26 cellular contexts compared by ENCODE assay signal in the genomic region with DNA sequence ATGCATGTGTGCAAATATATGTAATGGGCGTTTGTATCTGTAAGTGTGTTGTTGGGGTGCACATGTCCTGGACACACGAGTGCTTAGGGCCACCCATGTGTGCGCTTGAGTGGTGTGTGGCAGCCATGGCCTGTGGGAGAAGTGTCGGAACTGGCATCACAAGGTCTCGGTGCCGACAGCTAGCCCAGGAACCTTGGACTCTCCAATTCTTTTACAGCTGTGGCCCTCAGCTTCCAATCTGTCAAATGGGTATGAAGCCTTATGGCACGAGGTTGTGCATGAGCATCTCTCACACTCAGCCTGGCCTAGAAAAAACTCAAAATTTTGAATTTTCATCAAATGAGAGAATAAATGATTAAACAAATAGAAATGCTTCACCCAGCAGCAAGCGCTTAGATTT. TPM values are rescaled to one million over a fixed set of nuclear protein-coding genes. Genes with fewer than 3 reads are reported as not detected.
DNase-seq lines count a peak whose midpoint lies in the region; ATAC-seq, FAIRE-seq and TF ChIP-seq lines count a peak whose summit lies in the region.
"Had no signal": no experiment of that assay in that cellular context is flagged by ENCODE, and none has a peak within 500 bp of the region (broad histone marks: within the 10 kb centered on the region; RNA-seq: fewer than 3 reads in every experiment).

No MANE protein-coding gene starts in this region.

- peaks cover 10% of the 10 kb centered on the region for H3K27me3 Mint-ChIP-seq in type B pancreatic cell

- no peaks in the 10 kb centered on the region for H3K9me3 ChIP-seq in OCI-LY3 (ENCODE audit: insufficient read depth, low read length)
- no peaks in the 10 kb centered on the region for H3K9me3 ChIP-seq in HepG2 (ENCODE audit: low read length)
- H3K9me3 ChIP-seq: neutrophil, SJCRH30, testis had no signal

- H3K4me1 Mint-ChIP-seq in type B pancreatic cell (ENCODE audit: unreplicated experiment): peaks cover 19% of the 10 kb centered on the region
- H3K4me1 Mint-ChIP-seq: CD4-positive, CD25-positive, alpha-beta regulatory T cell had no signal

- H3K4me2 ChIP-seq in OCI-LY3 (ENCODE audit: low read length): peak overlapping the region; percentile 49
- H3K4me2 ChIP-seq in HepG2 (ENCODE audit: low read depth, low read length): no peak overlapping the region

- no peaks in the 10 kb centered on the region for H3K36me3 Mint-ChIP-seq in type B pancreatic cell
- H3K36me3 Mint-ChIP-seq: stimulated activated effector memory CD8-positive, alpha-beta T cell treated with anti-CD3 and anti-CD28 coated beads, Interleukin-12 subunit alpha, Interleukin-12 subunit beta, amount 100 ng/mL, for 72 hours; T-cell had no signal

- TF ChIP-seq RAD21 in HepG2 (CRISPR knock-in tag; IDR thresholded peaks at IDR 0.05): no peak

- H3K27ac ChIP-seq in OCI-LY3 (ENCODE audit: low read length) (no peak overlapping the region), HepG2 (ENCODE audit: extremely low read length, insufficient read depth, low read length) (no peak overlapping the region)
- H3K27ac ChIP-seq: neutrophil, psoas muscle, SJCRH30, testis had no signal

- TF ChIP-seq CTCF in OCI-LY3 (IDR thresholded peaks at IDR 0.05; ENCODE audit: low read depth, low read length) (no peak), HepG2 (CRISPR knock-in tag; IDR thresholded peaks at IDR 0.05) (no peak), type B pancreatic cell (conservative IDR thresholded peaks at IDR 0.05) (no peak)

- intact Hi-C loops in HepG2 (cut with micrococcal nuclease; ENCODE audit: unreplicated experiment): no loop called here

- no peak overlapping the region for H3K27ac Mint-ChIP-seq in type B pancreatic cell
- H3K27ac Mint-ChIP-seq: CD4-positive, CD25-positive, alpha-beta regulatory T cell; stimulated activated effector memory CD8-positive, alpha-beta T cell treated with anti-CD3 and anti-CD28 coated beads, Interleukin-12 subunit alpha, Interleukin-12 subunit beta, amount 100 ng/mL, for 72 hours; T-cell had no signal

- no peaks in the 10 kb centered on the region for H3K9me3 Mint-ChIP-seq in type B pancreatic cell

- 46% methylated on average over 8 of the region's 8 CpGs for WGBS in HepG2 (ENCODE audit: low lambda C conversion rate)

- H3K4me3 Mint-ChIP-seq in type B pancreatic cell: peak overlapping the region; percentile 82
- H3K4me3 Mint-ChIP-seq: CD4-positive, CD25-positive, alpha-beta regulatory T cell; stimulated activated effector memory CD8-positive, alpha-beta T cell treated with anti-CD3 and anti-CD28 coated beads, Interleukin-12 subunit alpha, Interleukin-12 subunit beta, amount 100 ng/mL, for 72 hours; T-cell had no signal

- H3K79me2 ChIP-seq in OCI-LY3 (ENCODE audit: low read length): no peaks in the 10 kb centered on the region
- no peaks in the 10 kb centered on the region for H3K79me2 ChIP-seq in HepG2 (ENCODE audit: insufficient read depth, low read length)

- CTCF ChIA-PET in HepG2 (lab: Yijun Ruan, JAX; ENCODE audit: low intra/inter-chr PET ratio, low total read pairs): no interaction called here

- DNase-seq in ecto neural progenitor cell (ENCODE audit: low spot score) (peak; percentile 38), HepG2 (ENCODE audit: low spot score) (no peak), type B pancreatic cell (ENCODE audit: extremely low spot score, unreplicated experiment) (no peak), T-helper 9 cell (no peak), 8988T (no peak), NK-92 (lab: John Stamatoyannopoulos, UW; ENCODE audit: unreplicated experiment) (no peak)
- DNase-seq: activated naive CD4-positive, alpha-beta T cell treated with anti-CD3 and anti-CD28 coated beads, Interleukin-2, amount 50 U/mL, for 16 hours; activated T-cell treated with anti-CD3 and anti-CD28 coated beads, Interleukin-2, amount 50 U/mL, for 48 hours; CD4-positive, CD25-positive, alpha-beta regulatory T cell; NCI-H187 treated with DMSO at 0.1 percent for 48 hours; SJCRH30; stimulated activated CD4-positive, alpha-beta T cell treated with anti-CD3 and anti-CD28 coated beads, Interleukin-2, amount 100 ng/mL, for 24 hours had no signal

- H3K27me3 ChIP-seq in OCI-LY3 (ENCODE audit: low read depth, low read length): no peaks in the 10 kb centered on the region
- H3K27me3 ChIP-seq in HepG2 (ENCODE audit: control insufficient read depth in 1 of 2, insufficient read depth in 2 of 2, low read length in 2 of 2): peaks cover 4 to 62% of the 10 kb centered on the region in 2 experiments; a peak in 4 of 5 replicates
- H3K27me3 ChIP-seq: testis had no signal

- H3K4me1 ChIP-seq in OCI-LY3 (ENCODE audit: low read length) (no peaks in the 10 kb centered on the region), HepG2 (ENCODE audit: insufficient read depth, low read length) (no peaks in the 10 kb centered on the region)
- H3K4me1 ChIP-seq: psoas muscle, SJCRH30 had no signal

- no peaks in the 10 kb centered on the region for H3K36me3 ChIP-seq in OCI-LY3 (replicated peaks; ENCODE audit: low read depth, low read length)
- no peaks in the 10 kb centered on the region for H3K36me3 ChIP-seq in HepG2 (replicated peaks in 1 of 2; ENCODE audit: control insufficient read depth in 1 of 2, insufficient read depth in 2 of 2, low read length in 2 of 2)
- H3K36me3 ChIP-seq: neutrophil, SJCRH30 had no signal

- H2AFZ ChIP-seq in OCI-LY3 (ENCODE audit: low read depth, low read length) (no peak overlapping the region), HepG2 (ENCODE audit: low read length) (no peak overlapping the region)

- H4K20me1 ChIP-seq in OCI-LY3 (ENCODE audit: insufficient read depth, low read length): no peaks in the 10 kb centered on the region
- H4K20me1 ChIP-seq in HepG2 (ENCODE audit: insufficient read depth, low read length): no peaks in the 10 kb centered on the region

- TF ChIP-seq POLR2A in HepG2 (IDR thresholded peaks at IDR 0.05; ENCODE audit: insufficient read depth in 1 of 2, low read depth in 2 of 2, low read length in 2 of 2): no peak

- BruUV-seq in HepG2 (replicated peaks; lab: Mats Ljungman, UMichigan): no TSS peak

- POLR2A ChIA-PET in HepG2 (lab: Yijun Ruan, JAX): no interaction called here

- no peak for TF ChIP-seq EP300 in HepG2 (IDR thresholded peaks at IDR 0.05; ENCODE audit: low read depth in 2 of 2, low read length in 2 of 2)
- TF ChIP-seq EP300 in HepG2 (CRISPR knock-in tag; IDR thresholded peaks at IDR 0.05; ENCODE audit: borderline replicate concordance): no peak

- in situ Hi-C loops in HepG2 (cut with HindIII; ENCODE audit: extremely low pct_ligation_motif_present, low pct_unique_long_range_greater_than_20kb): no loop called here

- H3K9ac ChIP-seq in OCI-LY3 (ENCODE audit: low read length) (no peak overlapping the region), HepG2 (ENCODE audit: insufficient read depth, low read depth, low read length) (no peak overlapping the region)

- FAIRE-seq in HepG2 (lab: Jason Lieb, UNC): no peak
- FAIRE-seq: endometrium, GM18507, TTC549 had no signal

- H3K4me3 ChIP-seq in OCI-LY3 (ENCODE audit: low read length) (peak overlapping the region; percentile 31; the same call in 1 of the 2 replicates), HepG2 (replicated peaks in 1 of 3; ENCODE audit: insufficient read depth in 1 of 3, low read depth in 2 of 3, low read length in 3 of 3) (no peak overlapping the region)
- H3K4me3 ChIP-seq: SJCRH30, testis had no signal

- no peak for ATAC-seq in HepG2
- ATAC-seq: HCT116, psoas muscle had no signal

RNA-seq across cellular contexts. Expression of gene SPDEF, which starts 42.0 kb away (rescaled TPM):
- not detected in 2 replicates for total RNA-seq in HepG2 (2016; rRNA removed; fragmentation: Illumina TruSeq; extraction: Trizol)
- not detected in 2 replicates for total RNA-seq in HepG2 (2016; cell fraction: cytosol; rRNA removed; fragmentation: Illumina TruSeq; extraction: Trizol; ENCODE audit: low read depth)
- not detected in 2 replicates for total RNA-seq in HepG2 (2016; cell fraction: insoluble cytoplasmic fraction; rRNA removed; fragmentation: Illumina TruSeq; extraction: Trizol)
- total RNA-seq in HepG2 (2016; cell fraction: membrane; rRNA removed; fragmentation: Illumina TruSeq; extraction: Trizol): not detected in 2 replicates
- not detected in 2 replicates for total RNA-seq in HepG2 (2016; cell fraction: nucleus; rRNA removed; fragmentation: Illumina TruSeq; extraction: Trizol)
- 0.03 TPM in 1 of 2 replicates, not detected in the other for polyA plus RNA-seq in HepG2 (2011; rRNA removed)
- polyA plus RNA-seq in HepG2 (2011; cell fraction: cytosol; rRNA removed): not detected in 2 replicates
- polyA plus RNA-seq in HepG2 (2011; cell fraction: nucleus; rRNA removed): 0.07 and 0.08 TPM in 2 replicates
- not detected in 2 replicates for polyA plus RNA-seq in HepG2 (2012)
- not detected in 2 replicates for polyA plus RNA-seq in HepG2 (2016; cell fraction: cytosol; fragmentation: Illumina TruSeq; extraction: Trizol; ENCODE audit: low read depth)
- polyA plus RNA-seq in HepG2 (2016; cell fraction: insoluble cytoplasmic fraction; fragmentation: Illumina TruSeq; extraction: Trizol; ENCODE audit: low read depth): not detected in 2 replicates
- not detected in 2 replicates for polyA plus RNA-seq in HepG2 (2016; cell fraction: membrane; fragmentation: Illumina TruSeq; extraction: Trizol; ENCODE audit: low read depth)
- polyA plus RNA-seq in HepG2 (2016; cell fraction: nucleus; fragmentation: Illumina TruSeq; extraction: Trizol; ENCODE audit: insufficient read depth, low read depth): not detected in 2 replicates
- not detected in 2 replicates for polyA minus RNA-seq in HepG2 (2011; rRNA and poly(A)+ RNA removed; ENCODE audit: low replicate concordance)
- polyA minus RNA-seq in HepG2 (2011; cell fraction: cytosol; rRNA and poly(A)+ RNA removed): not detected in 2 replicates
- polyA minus RNA-seq in HepG2 (2011; cell fraction: nucleus; rRNA and poly(A)+ RNA removed): not detected in 2 replicates
- total RNA-seq in type B pancreatic cell (ENCODE audit: low replicate concordance): 0.62 and 1.6 TPM in 2 replicates
- total RNA-seq: activated CD8-positive, alpha-beta memory T cell treated with anti-CD3 and anti-CD28 coated beads for 36 hours; glomerular endothelial cell; LHCN-M2; SJCRH30 had no signal
- polyA plus RNA-seq: CD4-positive, CD25-positive, alpha-beta regulatory T cell had no signal

RNA-seq across cellular contexts. Expression of gene PACSIN1, which starts 48.2 kb away (rescaled TPM):
- total RNA-seq in HepG2 (2016; rRNA removed; fragmentation: Illumina TruSeq; extraction: Trizol): not detected in 2 replicates
- total RNA-seq in HepG2 (2016; cell fraction: cytosol; rRNA removed; fragmentation: Illumina TruSeq; extraction: Trizol; ENCODE audit: low read depth): not detected in 2 replicates
- not detected in 2 replicates for total RNA-seq in HepG2 (2016; cell fraction: insoluble cytoplasmic fraction; rRNA removed; fragmentation: Illumina TruSeq; extraction: Trizol)
- total RNA-seq in HepG2 (2016; cell fraction: membrane; rRNA removed; fragmentation: Illumina TruSeq; extraction: Trizol): not detected in 2 replicates
- not detected in 2 replicates for total RNA-seq in HepG2 (2016; cell fraction: nucleus; rRNA removed; fragmentation: Illumina TruSeq; extraction: Trizol)
- not detected in 2 replicates for polyA plus RNA-seq in HepG2 (2011; rRNA removed)
- 0.01 TPM in 1 of 2 replicates, not detected in the other for polyA plus RNA-seq in HepG2 (2011; cell fraction: cytosol; rRNA removed)
- polyA plus RNA-seq in HepG2 (2011; cell fraction: nucleus; rRNA removed): not detected in 2 replicates
- not detected in 2 replicates for polyA plus RNA-seq in HepG2 (2012)
- polyA plus RNA-seq in HepG2 (2016; cell fraction: cytosol; fragmentation: Illumina TruSeq; extraction: Trizol; ENCODE audit: low read depth): not detected in 2 replicates
- polyA plus RNA-seq in HepG2 (2016; cell fraction: insoluble cytoplasmic fraction; fragmentation: Illumina TruSeq; extraction: Trizol; ENCODE audit: low read depth): not detected in 2 replicates
- polyA plus RNA-seq in HepG2 (2016; cell fraction: membrane; fragmentation: Illumina TruSeq; extraction: Trizol; ENCODE audit: low read depth): not detected in 2 replicates
- polyA plus RNA-seq in HepG2 (2016; cell fraction: nucleus; fragmentation: Illumina TruSeq; extraction: Trizol; ENCODE audit: insufficient read depth, low read depth): not detected in 2 replicates
- polyA minus RNA-seq in HepG2 (2011; rRNA and poly(A)+ RNA removed; ENCODE audit: low replicate concordance): 0.04 and 0.05 TPM in 2 replicates
- not detected in 2 replicates for polyA minus RNA-seq in HepG2 (2011; cell fraction: cytosol; rRNA and poly(A)+ RNA removed)
- not detected in 2 replicates for polyA minus RNA-seq in HepG2 (2011; cell fraction: nucleus; rRNA and poly(A)+ RNA removed)
- 3.4 and 12.5 TPM in 2 replicates for total RNA-seq in type B pancreatic cell (ENCODE audit: low replicate concordance)
- total RNA-seq: glomerular endothelial cell, LHCN-M2, SJCRH30 had no signal
- polyA plus RNA-seq: fibroblast of lung had no signal
